ENCODE assay signal across 1 cellular context in the genomic region with DNA sequence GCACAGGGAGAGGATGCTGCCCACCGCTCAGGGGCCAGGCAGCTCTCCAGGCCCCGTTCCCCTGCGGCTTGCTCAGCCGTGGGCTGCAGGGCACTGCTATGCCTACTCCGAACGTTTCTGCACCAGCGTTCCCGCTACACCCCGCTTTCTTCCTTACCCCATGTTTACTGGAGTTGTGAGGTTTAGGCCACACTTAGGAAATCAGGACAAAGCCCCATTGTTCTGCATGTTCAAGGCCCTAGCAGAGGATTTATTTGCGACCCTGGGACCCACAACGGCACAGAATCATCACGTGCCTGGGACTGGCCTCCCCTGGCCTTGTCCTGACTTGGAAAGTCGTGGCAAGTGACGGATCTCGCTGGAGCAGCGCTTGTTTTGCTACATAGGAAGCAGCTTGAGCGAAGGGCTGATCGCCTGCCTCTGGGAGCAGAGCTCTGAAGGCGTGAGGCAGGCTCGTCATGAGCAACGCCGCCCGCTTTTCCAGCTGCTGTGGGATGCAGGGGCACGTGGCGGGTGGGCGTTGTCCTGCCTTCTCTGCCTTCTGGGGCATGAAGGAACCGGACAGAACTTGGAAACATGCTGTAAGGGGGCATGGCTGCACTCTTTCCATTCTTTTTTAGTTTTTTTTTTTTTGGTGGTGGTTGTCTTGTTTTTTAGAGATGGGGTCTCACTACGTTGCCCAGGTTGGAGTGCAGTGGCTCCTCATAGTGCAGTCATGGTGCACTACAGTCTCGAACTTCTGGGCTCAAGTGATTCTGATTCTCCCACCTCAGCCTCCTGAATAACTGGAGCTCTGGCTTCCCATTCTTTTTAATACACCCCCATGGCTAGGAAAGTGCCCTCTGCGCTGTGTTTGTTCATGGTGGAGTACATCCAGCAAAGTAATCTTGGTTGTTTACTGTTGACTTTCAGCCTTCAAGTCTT.
TF ChIP-seq lines count a peak whose summit lies in the region.

No MANE protein-coding gene starts in this region.

TF ChIP-seq in HepG2, 621 proteins besides CTCF, POLR2A, EP300 and RAD21 (continued from another document and continues in another):
- TF ChIP-seq, protein P1, sequence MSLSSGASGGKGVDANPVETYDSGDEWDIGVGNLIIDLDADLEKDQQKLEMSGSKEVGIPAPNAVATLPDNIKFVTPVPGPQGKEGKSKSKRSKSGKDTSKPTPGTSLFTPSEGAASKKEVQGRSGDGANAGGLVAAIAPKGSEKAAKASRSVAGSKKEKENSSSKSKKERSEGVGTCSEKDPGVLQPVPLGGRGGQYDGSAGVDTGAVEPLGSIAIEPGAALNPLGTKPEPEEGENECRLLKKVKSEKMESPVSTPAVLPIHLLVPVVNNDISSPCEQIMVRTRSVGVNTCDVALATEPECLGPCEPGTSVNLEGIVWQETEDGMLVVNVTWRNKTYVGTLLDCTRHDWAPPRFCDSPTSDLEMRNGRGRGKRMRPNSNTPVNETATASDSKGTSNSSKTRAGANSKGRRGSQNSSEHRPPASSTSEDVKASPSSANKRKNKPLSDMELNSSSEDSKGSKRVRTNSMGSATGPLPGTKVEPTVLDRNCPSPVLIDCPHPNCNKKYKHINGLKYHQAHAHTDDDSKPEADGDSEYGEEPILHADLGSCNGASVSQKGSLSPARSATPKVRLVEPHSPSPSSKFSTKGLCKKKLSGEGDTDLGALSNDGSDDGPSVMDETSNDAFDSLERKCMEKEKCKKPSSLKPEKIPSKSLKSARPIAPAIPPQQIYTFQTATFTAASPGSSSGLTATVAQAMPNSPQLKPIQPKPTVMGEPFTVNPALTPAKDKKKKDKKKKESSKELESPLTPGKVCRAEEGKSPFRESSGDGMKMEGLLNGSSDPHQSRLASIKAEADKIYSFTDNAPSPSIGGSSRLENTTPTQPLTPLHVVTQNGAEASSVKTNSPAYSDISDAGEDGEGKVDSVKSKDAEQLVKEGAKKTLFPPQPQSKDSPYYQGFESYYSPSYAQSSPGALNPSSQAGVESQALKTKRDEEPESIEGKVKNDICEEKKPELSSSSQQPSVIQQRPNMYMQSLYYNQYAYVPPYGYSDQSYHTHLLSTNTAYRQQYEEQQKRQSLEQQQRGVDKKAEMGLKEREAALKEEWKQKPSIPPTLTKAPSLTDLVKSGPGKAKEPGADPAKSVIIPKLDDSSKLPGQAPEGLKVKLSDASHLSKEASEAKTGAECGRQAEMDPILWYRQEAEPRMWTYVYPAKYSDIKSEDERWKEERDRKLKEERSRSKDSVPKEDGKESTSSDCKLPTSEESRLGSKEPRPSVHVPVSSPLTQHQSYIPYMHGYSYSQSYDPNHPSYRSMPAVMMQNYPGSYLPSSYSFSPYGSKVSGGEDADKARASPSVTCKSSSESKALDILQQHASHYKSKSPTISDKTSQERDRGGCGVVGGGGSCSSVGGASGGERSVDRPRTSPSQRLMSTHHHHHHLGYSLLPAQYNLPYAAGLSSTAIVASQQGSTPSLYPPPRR (CRISPR knock-in tag; IDR thresholded peaks at IDR 0.05; ENCODE audit: borderline replicate concordance), result peak; percentile 76; the same call in 1 of the 2 replicates
- peak; percentile 64; the same call in 1 of the 2 replicates for TF ChIP-seq NFKBIZ (CRISPR knock-in tag; IDR thresholded peaks at IDR 0.05)
- TF ChIP-seq ZNF441 (CRISPR knock-in tag; IDR thresholded peaks at IDR 0.05; ENCODE audit: borderline replicate concordance), result no peak
- TF ChIP-seq, protein P2, sequence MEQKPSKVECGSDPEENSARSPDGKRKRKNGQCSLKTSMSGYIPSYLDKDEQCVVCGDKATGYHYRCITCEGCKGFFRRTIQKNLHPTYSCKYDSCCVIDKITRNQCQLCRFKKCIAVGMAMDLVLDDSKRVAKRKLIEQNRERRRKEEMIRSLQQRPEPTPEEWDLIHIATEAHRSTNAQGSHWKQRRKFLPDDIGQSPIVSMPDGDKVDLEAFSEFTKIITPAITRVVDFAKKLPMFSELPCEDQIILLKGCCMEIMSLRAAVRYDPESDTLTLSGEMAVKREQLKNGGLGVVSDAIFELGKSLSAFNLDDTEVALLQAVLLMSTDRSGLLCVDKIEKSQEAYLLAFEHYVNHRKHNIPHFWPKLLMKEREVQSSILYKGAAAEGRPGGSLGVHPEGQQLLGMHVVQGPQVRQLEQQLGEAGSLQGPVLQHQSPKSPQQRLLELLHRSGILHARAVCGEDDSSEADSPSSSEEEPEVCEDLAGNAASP (CRISPR knock-in tag; IDR thresholded peaks at IDR 0.05; ENCODE audit: borderline replicate concordance), result peak; percentile 95; the same call in 1 of the 2 replicates
- no peak for TF ChIP-seq KDM5A (IDR thresholded peaks at IDR 0.05; ENCODE audit: borderline replicate concordance, low read length)
- peak; percentile 85; the same call in 1 of the 2 replicates for TF ChIP-seq MYC (CRISPR knock-in tag; IDR thresholded peaks at IDR 0.05; ENCODE audit: borderline replicate concordance)
- TF ChIP-seq, protein P3, sequence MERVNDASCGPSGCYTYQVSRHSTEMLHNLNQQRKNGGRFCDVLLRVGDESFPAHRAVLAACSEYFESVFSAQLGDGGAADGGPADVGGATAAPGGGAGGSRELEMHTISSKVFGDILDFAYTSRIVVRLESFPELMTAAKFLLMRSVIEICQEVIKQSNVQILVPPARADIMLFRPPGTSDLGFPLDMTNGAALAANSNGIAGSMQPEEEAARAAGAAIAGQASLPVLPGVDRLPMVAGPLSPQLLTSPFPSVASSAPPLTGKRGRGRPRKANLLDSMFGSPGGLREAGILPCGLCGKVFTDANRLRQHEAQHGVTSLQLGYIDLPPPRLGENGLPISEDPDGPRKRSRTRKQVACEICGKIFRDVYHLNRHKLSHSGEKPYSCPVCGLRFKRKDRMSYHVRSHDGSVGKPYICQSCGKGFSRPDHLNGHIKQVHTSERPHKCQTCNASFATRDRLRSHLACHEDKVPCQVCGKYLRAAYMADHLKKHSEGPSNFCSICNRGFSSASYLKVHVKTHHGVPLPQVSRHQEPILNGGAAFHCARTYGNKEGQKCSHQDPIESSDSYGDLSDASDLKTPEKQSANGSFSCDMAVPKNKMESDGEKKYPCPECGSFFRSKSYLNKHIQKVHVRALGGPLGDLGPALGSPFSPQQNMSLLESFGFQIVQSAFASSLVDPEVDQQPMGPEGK (CRISPR knock-in tag; IDR thresholded peaks at IDR 0.05), result peak; percentile 50; the same call in 1 of the 2 replicates
- TF ChIP-seq ZFP36 (IDR thresholded peaks at IDR 0.05; ENCODE audit: borderline replicate concordance, low read depth, low read length, partially characterized antibody), result no peak
- TF ChIP-seq, protein P4, sequence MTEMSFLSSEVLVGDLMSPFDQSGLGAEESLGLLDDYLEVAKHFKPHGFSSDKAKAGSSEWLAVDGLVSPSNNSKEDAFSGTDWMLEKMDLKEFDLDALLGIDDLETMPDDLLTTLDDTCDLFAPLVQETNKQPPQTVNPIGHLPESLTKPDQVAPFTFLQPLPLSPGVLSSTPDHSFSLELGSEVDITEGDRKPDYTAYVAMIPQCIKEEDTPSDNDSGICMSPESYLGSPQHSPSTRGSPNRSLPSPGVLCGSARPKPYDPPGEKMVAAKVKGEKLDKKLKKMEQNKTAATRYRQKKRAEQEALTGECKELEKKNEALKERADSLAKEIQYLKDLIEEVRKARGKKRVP (CRISPR knock-in tag; IDR thresholded peaks at IDR 0.05), result 0 out of 4 replicates have a peak, but pooled peaks of 1 of the 2 experiments have one; percentile 40
- TF ChIP-seq ZNF709 (CRISPR knock-in tag; IDR thresholded peaks at IDR 0.05), result peak; percentile 20; the same call in 1 of the 2 replicates
- TF ChIP-seq ZBTB38 (CRISPR knock-in tag; IDR thresholded peaks at IDR 0.05), result peak; percentile 100
- no peak for TF ChIP-seq ZNF546 (CRISPR knock-in tag; conservative IDR thresholded peaks at IDR 0.05)
- no peak for TF ChIP-seq NONO (IDR thresholded peaks at IDR 0.05)
- TF ChIP-seq NONO (CRISPR knock-in tag; conservative IDR thresholded peaks at IDR 0.05), result peak; percentile 55; the same call in 1 of the 2 replicates
- TF ChIP-seq ZNF563 (CRISPR knock-in tag; IDR thresholded peaks at IDR 0.05), result peak; percentile 22; the same call in 1 of the 2 replicates
- TF ChIP-seq, protein P5, sequence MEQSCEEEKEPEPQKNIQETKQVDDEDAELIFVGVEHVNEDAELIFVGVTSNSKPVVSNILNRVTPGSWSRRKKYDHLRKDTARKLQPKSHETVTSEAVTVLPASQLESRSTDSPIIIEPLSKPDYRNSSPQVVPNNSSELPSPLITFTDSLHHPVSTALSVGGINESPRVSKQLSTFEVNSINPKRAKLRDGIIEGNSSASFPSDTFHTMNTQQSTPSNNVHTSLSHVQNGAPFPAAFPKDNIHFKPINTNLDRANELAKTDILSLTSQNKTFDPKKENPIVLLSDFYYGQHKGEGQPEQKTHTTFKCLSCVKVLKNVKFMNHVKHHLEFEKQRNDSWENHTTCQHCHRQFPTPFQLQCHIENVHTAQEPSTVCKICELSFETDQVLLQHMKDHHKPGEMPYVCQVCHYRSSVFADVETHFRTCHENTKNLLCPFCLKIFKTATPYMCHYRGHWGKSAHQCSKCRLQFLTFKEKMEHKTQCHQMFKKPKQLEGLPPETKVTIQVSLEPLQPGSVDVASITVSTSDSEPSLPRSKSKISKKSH (CRISPR knock-in tag; IDR thresholded peaks at IDR 0.05; ENCODE audit: borderline replicate concordance), result peak; percentile 88
- peak; percentile 46 for TF ChIP-seq MEIS2 (CRISPR knock-in tag; IDR thresholded peaks at IDR 0.05)
- TF ChIP-seq ZNF556 (CRISPR knock-in tag; IDR thresholded peaks at IDR 0.05; ENCODE audit: borderline replicate concordance), result 0 out of 2 replicates have a peak, but pooled peaks have one; percentile 57
- TF ChIP-seq ZNF766 (CRISPR knock-in tag; IDR thresholded peaks at IDR 0.05; ENCODE audit: borderline replicate concordance), result peak; percentile 75; the same call in 1 of the 2 replicates
- TF ChIP-seq, protein P6, sequence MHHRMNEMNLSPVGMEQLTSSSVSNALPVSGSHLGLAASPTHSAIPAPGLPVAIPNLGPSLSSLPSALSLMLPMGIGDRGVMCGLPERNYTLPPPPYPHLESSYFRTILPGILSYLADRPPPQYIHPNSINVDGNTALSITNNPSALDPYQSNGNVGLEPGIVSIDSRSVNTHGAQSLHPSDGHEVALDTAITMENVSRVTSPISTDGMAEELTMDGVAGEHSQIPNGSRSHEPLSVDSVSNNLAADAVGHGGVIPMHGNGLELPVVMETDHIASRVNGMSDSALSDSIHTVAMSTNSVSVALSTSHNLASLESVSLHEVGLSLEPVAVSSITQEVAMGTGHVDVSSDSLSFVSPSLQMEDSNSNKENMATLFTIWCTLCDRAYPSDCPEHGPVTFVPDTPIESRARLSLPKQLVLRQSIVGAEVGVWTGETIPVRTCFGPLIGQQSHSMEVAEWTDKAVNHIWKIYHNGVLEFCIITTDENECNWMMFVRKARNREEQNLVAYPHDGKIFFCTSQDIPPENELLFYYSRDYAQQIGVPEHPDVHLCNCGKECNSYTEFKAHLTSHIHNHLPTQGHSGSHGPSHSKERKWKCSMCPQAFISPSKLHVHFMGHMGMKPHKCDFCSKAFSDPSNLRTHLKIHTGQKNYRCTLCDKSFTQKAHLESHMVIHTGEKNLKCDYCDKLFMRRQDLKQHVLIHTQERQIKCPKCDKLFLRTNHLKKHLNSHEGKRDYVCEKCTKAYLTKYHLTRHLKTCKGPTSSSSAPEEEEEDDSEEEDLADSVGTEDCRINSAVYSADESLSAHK (CRISPR knock-in tag; IDR thresholded peaks at IDR 0.05; ENCODE audit: borderline replicate concordance), result no peak
- TF ChIP-seq, protein P7, sequence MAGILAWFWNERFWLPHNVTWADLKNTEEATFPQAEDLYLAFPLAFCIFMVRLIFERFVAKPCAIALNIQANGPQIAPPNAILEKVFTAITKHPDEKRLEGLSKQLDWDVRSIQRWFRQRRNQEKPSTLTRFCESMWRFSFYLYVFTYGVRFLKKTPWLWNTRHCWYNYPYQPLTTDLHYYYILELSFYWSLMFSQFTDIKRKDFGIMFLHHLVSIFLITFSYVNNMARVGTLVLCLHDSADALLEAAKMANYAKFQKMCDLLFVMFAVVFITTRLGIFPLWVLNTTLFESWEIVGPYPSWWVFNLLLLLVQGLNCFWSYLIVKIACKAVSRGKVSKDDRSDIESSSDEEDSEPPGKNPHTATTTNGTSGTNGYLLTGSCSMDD (CRISPR knock-in tag; IDR thresholded peaks at IDR 0.05), result 0 out of 2 replicates have a peak, but pooled peaks have one; percentile 23
- no peak for TF ChIP-seq ZNF598 (CRISPR knock-in tag; IDR thresholded peaks at IDR 0.05; ENCODE audit: borderline replicate concordance)
- TF ChIP-seq SNAI1 (CRISPR knock-in tag; IDR thresholded peaks at IDR 0.05; ENCODE audit: borderline replicate concordance), result no peak
- TF ChIP-seq ZNF331 (CRISPR knock-in tag; IDR thresholded peaks at IDR 0.05), result peak; percentile 93
- TF ChIP-seq, protein P8, sequence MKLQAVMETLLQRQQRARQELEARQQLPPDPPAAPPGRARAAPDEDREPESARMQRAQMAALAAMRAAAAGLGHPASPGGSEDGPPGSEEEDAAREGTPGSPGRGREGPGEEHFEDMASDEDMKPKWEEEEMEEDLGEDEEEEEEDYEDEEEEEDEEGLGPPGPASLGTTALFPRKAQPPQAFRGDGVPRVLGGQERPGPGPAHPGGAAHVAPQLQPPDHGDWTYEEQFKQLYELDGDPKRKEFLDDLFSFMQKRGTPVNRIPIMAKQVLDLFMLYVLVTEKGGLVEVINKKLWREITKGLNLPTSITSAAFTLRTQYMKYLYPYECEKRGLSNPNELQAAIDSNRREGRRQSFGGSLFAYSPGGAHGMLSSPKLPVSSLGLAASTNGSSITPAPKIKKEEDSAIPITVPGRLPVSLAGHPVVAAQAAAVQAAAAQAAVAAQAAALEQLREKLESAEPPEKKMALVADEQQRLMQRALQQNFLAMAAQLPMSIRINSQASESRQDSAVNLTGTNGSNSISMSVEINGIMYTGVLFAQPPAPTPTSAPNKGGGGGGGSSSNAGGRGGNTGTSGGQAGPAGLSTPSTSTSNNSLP (IDR thresholded peaks at IDR 0.05; ENCODE audit: low read depth, low read length), result peak; percentile 60; the same call in 1 of the 2 replicates
- TF ChIP-seq ZNF256 (CRISPR knock-in tag; conservative IDR thresholded peaks at IDR 0.05), result no peak
- no peak for TF ChIP-seq ZNF720 (CRISPR knock-in tag; IDR thresholded peaks at IDR 0.05)
- peak; percentile 70; the same call in 1 of the 2 replicates for TF ChIP-seq HDAC1 (CRISPR knock-in tag; IDR thresholded peaks at IDR 0.05)
- TF ChIP-seq HOXA5 (CRISPR knock-in tag; IDR thresholded peaks at IDR 0.05), result peak; percentile 56; the same call in 1 of the 2 replicates
